1 cellular context compared by ENCODE assay signal in genomic region chr13:30580852-30581502, GRCh38.
TF ChIP-seq lines count a peak whose summit lies in the region.

No MANE protein-coding gene starts in this region.

TF ChIP-seq in HEK293, 187 proteins besides CTCF, POLR2A, EP300 and RAD21 (continued from another document):
- peak; percentile 52; the same call in 1 of the 2 replicates for TF ChIP-seq ZNF677 (tag by site-specific recombination; IDR thresholded peaks at IDR 0.05)
- no peak for TF ChIP-seq ZNF274 (IDR thresholded peaks at IDR 0.05; ENCODE audit: low read length)
- no peak for TF ChIP-seq ZNF274 (tag by site-specific recombination; IDR thresholded peaks at IDR 0.05; ENCODE audit: borderline replicate concordance)
TF ChIP-seq in HEK293: peak in this region for 2.
